In genomic region chr2:99674031-99674430, GRCh38 we compare ENCODE assay signal across 26 cellular contexts.
A peak's percentile ranks its signal among the peaks of the same experiment; 100 is the strongest.
DNase-seq lines count a peak whose midpoint lies in the region; ATAC-seq and TF ChIP-seq lines count a peak whose summit lies in the region.
"Had no signal": no experiment of that assay in that cellular context is flagged by ENCODE, and none has a peak within 500 bp of the region (broad histone marks: within the 10 kb centered on the region; RNA-seq: fewer than 3 reads in every experiment).

No MANE protein-coding gene starts in this region.

- no peak for ATAC-seq in stimulated activated naive B cell treated with anti-CD40 and anti-IgM and Interleukin-4, amounts not matched to agents 10 μg/mL and 1 μg/mL and 100 μg/mL, for 72 hours (replicated peaks)
- no peak for ATAC-seq in HG03108 (IDR thresholded peaks at IDR 0.05; ENCODE audit: unreplicated experiment)

- no peak for TF ChIP-seq CTCF in DOHH2 (IDR thresholded peaks at IDR 0.05; ENCODE audit: low read depth, low read length, poor library complexity, severe bottlenecking)
- TF ChIP-seq CTCF in nephron (IDR thresholded peaks at IDR 0.05; ENCODE audit: unreplicated experiment in 3 of 3), result no peak

- peaks cover 20% of the 10 kb centered on the region for H3F3A ChIP-seq in DOHH2 (ENCODE audit: control insufficient read depth, insufficient read depth)

- peak overlapping the region; percentile 70 for H3K4me2 ChIP-seq in DOHH2 (ENCODE audit: low read length)
- H3K4me2 ChIP-seq: BLaER1 treated with 17β-estradiol and CSF1 and Interleukin-3, amounts not matched to agents 10 nM and 100 nM had no signal

- peaks cover under 1% of the 10 kb centered on the region; the same call in 1 of the 2 replicates for H3K9me3 ChIP-seq in DOHH2 (ENCODE audit: control insufficient read depth, insufficient read depth, low read length)
- H3K9me3 ChIP-seq: Caco-2, MG63 had no signal

- H3K27me3 Mint-ChIP-seq in nephron (ENCODE audit: low read depth), result peaks cover 3% of the 10 kb centered on the region
- H3K27me3 Mint-ChIP-seq in stimulated activated naive B cell treated with anti-CD40 and anti-IgM and Interleukin-4, amounts not matched to agents 10 μg/mL and 1 μg/mL and 100 μg/mL, for 72 hours, result no peaks in the 10 kb centered on the region
- H3K27me3 Mint-ChIP-seq: CD4-positive, alpha-beta memory T cell had no signal

- no peaks in the 10 kb centered on the region for H3K9me2 ChIP-seq in DOHH2 (replicated peaks; ENCODE audit: control insufficient read depth, low read length)

- peaks cover 5% of the 10 kb centered on the region for H3K36me3 ChIP-seq in DOHH2 (ENCODE audit: control insufficient read depth, low read length)
- H3K36me3 ChIP-seq: MG63 had no signal

- H3K27ac Mint-ChIP-seq in nephron, result peak overlapping the region; percentile 9 to 87 (median 85)
- H3K27ac Mint-ChIP-seq in stimulated activated naive B cell treated with anti-CD40 and anti-IgM and Interleukin-4, amounts not matched to agents 10 μg/mL and 1 μg/mL and 100 μg/mL, for 72 hours, result peak overlapping the region; percentile 25
- H3K27ac Mint-ChIP-seq: CD4-positive, alpha-beta memory T cell had no signal

- DNase-seq in ecto neural progenitor cell (ENCODE audit: low spot score), result peak; percentile 14
- no peak for DNase-seq in stimulated activated naive B cell treated with anti-CD40 and anti-IgM and Interleukin-4, amounts not matched to agents 10 μg/mL and 1 μg/mL and 100 μg/mL, for 72 hours
- no peak for DNase-seq in NCI-H2081 (lab: John Stamatoyannopoulos, UW)
- no peak for DNase-seq in DMS 273 (lab: John Stamatoyannopoulos, UW; ENCODE audit: unreplicated experiment)
- DNase-seq: Caco-2; CD4-positive, alpha-beta memory T cell; DMS 273 treated with DMSO at 0.1 percent for 48 hours; DMS79; GF-D8; HCEC 1CT; IMR-90; KG1; MG63; NCI-H1105 treated with DMSO at 0.1 percent for 48 hours; NCI-H146; NCI-H1930; NCI-H446 treated with DMSO at 0.1 percent for 48 hours; NCI-H526; NCI-H82; NK-92 treated with Interleukin-12 subunit alpha and Interleukin-12 subunit beta, amount 100 ng/mL, for 24 hours; RPMI8226; SHP77 had no signal

- H3K9me3 Mint-ChIP-seq in nephron, result peaks cover 4% of the 10 kb centered on the region
- H3K9me3 Mint-ChIP-seq in stimulated activated naive B cell treated with anti-CD40 and anti-IgM and Interleukin-4, amounts not matched to agents 10 μg/mL and 1 μg/mL and 100 μg/mL, for 72 hours, result no peaks in the 10 kb centered on the region
- H3K9me3 Mint-ChIP-seq: CD4-positive, alpha-beta memory T cell had no signal

- H3K79me2 ChIP-seq in DOHH2 (ENCODE audit: control insufficient read depth, low read length), result no peaks in the 10 kb centered on the region

- H3K4me3 Mint-ChIP-seq in nephron, result no peak overlapping the region
- no peak overlapping the region for H3K4me3 Mint-ChIP-seq in stimulated activated naive B cell treated with anti-CD40 and anti-IgM and Interleukin-4, amounts not matched to agents 10 μg/mL and 1 μg/mL and 100 μg/mL, for 72 hours
- H3K4me3 Mint-ChIP-seq: CD4-positive, alpha-beta memory T cell had no signal

- H4K20me1 ChIP-seq in DOHH2 (ENCODE audit: control insufficient read depth, insufficient read depth, low read depth, low read length), result no peaks in the 10 kb centered on the region
- H4K20me1 ChIP-seq: BLaER1 treated with 17β-estradiol and CSF1 and Interleukin-3, amounts not matched to agents 10 nM and 100 nM had no signal

- no peak overlapping the region for H3K27ac ChIP-seq in DOHH2 (ENCODE audit: low read depth, low read length)
- H3K27ac ChIP-seq: BLaER1 treated with 17β-estradiol and CSF1 and Interleukin-3, amounts not matched to agents 10 nM and 100 nM had no signal

- peaks cover 65% of the 10 kb centered on the region for H3K4me1 ChIP-seq in DOHH2 (ENCODE audit: control insufficient read depth, low read length)
- H3K4me1 ChIP-seq: Caco-2 had no signal

- H3K36me3 Mint-ChIP-seq in nephron (ENCODE audit: low read depth), result peaks cover 38% of the 10 kb centered on the region
- H3K36me3 Mint-ChIP-seq in stimulated activated naive B cell treated with anti-CD40 and anti-IgM and Interleukin-4, amounts not matched to agents 10 μg/mL and 1 μg/mL and 100 μg/mL, for 72 hours, result peaks cover 38 to 66% of the 10 kb centered on the region in 2 donors
- H3K36me3 Mint-ChIP-seq: CD4-positive, alpha-beta memory T cell had no signal

- no peak overlapping the region; the same call in 1 of the 2 replicates for H3K4me3 ChIP-seq in DOHH2 (ENCODE audit: low read length)
- H3K4me3 ChIP-seq: BLaER1 treated with 17β-estradiol and CSF1 and Interleukin-3, amounts not matched to agents 10 nM and 100 nM; MG63 had no signal

- H3K4me1 Mint-ChIP-seq in nephron, result peaks cover 42% of the 10 kb centered on the region
- H3K4me1 Mint-ChIP-seq in stimulated activated naive B cell treated with anti-CD40 and anti-IgM and Interleukin-4, amounts not matched to agents 10 μg/mL and 1 μg/mL and 100 μg/mL, for 72 hours, result peaks cover 50 to 64% of the 10 kb centered on the region in 2 donors
- H3K4me1 Mint-ChIP-seq: CD4-positive, alpha-beta memory T cell had no signal

- H3K27me3 ChIP-seq in DOHH2 (ENCODE audit: control insufficient read depth, low read length), result no peaks in the 10 kb centered on the region
- H3K27me3 ChIP-seq: BLaER1 treated with 17β-estradiol and CSF1 and Interleukin-3, amounts not matched to agents 10 nM and 100 nM; MG63 had no signal
